13 cellular contexts compared by ENCODE assay signal in genomic region chr20:56778765-56779195, GRCh38.
DNase-seq lines count a peak whose midpoint lies in the region; ATAC-seq and TF ChIP-seq lines count a peak whose summit lies in the region.
"Had no signal": no experiment of that assay in that cellular context is flagged by ENCODE, and none has a peak within 500 bp of the region (broad histone marks: within the 10 kb centered on the region; RNA-seq: fewer than 3 reads in every experiment).

No MANE protein-coding gene starts in this region.

- H3K4me3 ChIP-seq in SJSA1 (no peak overlapping the region), fibroblast of lung (replicated peaks in 1 of 4; ENCODE audit: control extremely low read depth in 1 of 4, insufficient read depth in 1 of 4, low read depth in 3 of 4, low read length in 4 of 4) (no peak overlapping the region), stomach (no peak overlapping the region)

- DNase-seq in H4 (ENCODE audit: low spot score) (peak; percentile 93), SJSA1 (ENCODE audit: low read depth in 1 of 2, low spot score in 2 of 2) (peak; percentile 87 to 90), fibroblast of lung (ENCODE audit: low read depth in 2 of 2) (peak; percentile 52 to 55), neural crest cell (ENCODE audit: low read depth, low spot score) (peak; percentile 22), MV-4-11 (lab: John Stamatoyannopoulos, UW) (no peak), stomach (no peak)
- no peak for DNase-seq in natural killer cell treated with Interleukin-12 subunit alpha and Interleukin-12 subunit beta and Interleukin-15 and Interleukin-18, amount 100 ng/mL, for 72 hours (ENCODE audit: low spot score)
- no peak for DNase-seq in stimulated activated CD4-positive, alpha-beta T cell treated with anti-CD3 and anti-CD28 coated beads, Interleukin-15, amount 100 ng/mL, for 24 hours
- DNase-seq: activated CD4-positive, alpha-beta T cell treated with anti-CD3 and anti-CD28 coated beads for 4 hours; DMS53; NCI-H1048; stimulated activated CD4-positive, alpha-beta T cell treated with anti-CD3 and anti-CD28 coated beads, Interleukin-12 subunit alpha, Interleukin-12 subunit beta, amount 100 ng/mL, for 4 hours; stimulated activated naive CD4-positive, alpha-beta T cell treated with Interleukin-2 at 50 U/mL for 16 hours had no signal

- H3K27ac Mint-ChIP-seq in neural crest cell (ENCODE audit: unreplicated experiment): no peak overlapping the region
- no peak overlapping the region for H3K27ac Mint-ChIP-seq in natural killer cell treated with Interleukin-12 subunit alpha and Interleukin-12 subunit beta and Interleukin-15 and Interleukin-18, amount 100 ng/mL, for 72 hours

- H3K27me3 Mint-ChIP-seq in neural crest cell (ENCODE audit: low read depth): peaks cover 11% of the 10 kb centered on the region
- peaks cover 8 to 12% of the 10 kb centered on the region in 2 donors for H3K27me3 Mint-ChIP-seq in natural killer cell treated with Interleukin-12 subunit alpha and Interleukin-12 subunit beta and Interleukin-15 and Interleukin-18, amount 100 ng/mL, for 72 hours

- TF ChIP-seq POLR2A in stomach (IDR thresholded peaks at IDR 0.05): no peak

- no peak overlapping the region for H3K4me2 ChIP-seq in fibroblast of lung (ENCODE audit: extremely low read depth, insufficient read depth, low read length)

- H3K4me1 Mint-ChIP-seq in neural crest cell: peaks cover 27% of the 10 kb centered on the region
- no peaks in the 10 kb centered on the region for H3K4me1 Mint-ChIP-seq in natural killer cell treated with Interleukin-12 subunit alpha and Interleukin-12 subunit beta and Interleukin-15 and Interleukin-18, amount 100 ng/mL, for 72 hours (ENCODE audit: low read depth in 2 of 2)

- no peak for TF ChIP-seq EP300 in stomach (IDR thresholded peaks at IDR 0.05)

- H3K9ac ChIP-seq in fibroblast of lung (ENCODE audit: insufficient read depth, low read length): no peak overlapping the region

- H4K20me1 ChIP-seq in fibroblast of lung (ENCODE audit: control insufficient read depth, extremely low read depth, insufficient read depth, low read length): no peaks in the 10 kb centered on the region

- H3K27me3 ChIP-seq in SJSA1 (replicated peaks) (no peaks in the 10 kb centered on the region), fibroblast of lung (ENCODE audit: control insufficient read depth, insufficient read depth, low read length) (no peaks in the 10 kb centered on the region), stomach (peaks cover 0 to 67% (median 11%) of the 10 kb centered on the region in 3 donors)

- 14 to 45% (median 22%) methylated on average over 5 to 8 of the region's 8 CpGs for WGBS in stomach, 5 donors

- H3K4me3 Mint-ChIP-seq in neural crest cell: peak overlapping the region; percentile 2
- no peak overlapping the region for H3K4me3 Mint-ChIP-seq in natural killer cell treated with Interleukin-12 subunit alpha and Interleukin-12 subunit beta and Interleukin-15 and Interleukin-18, amount 100 ng/mL, for 72 hours

- H3K9me3 Mint-ChIP-seq in neural crest cell: no peaks in the 10 kb centered on the region
- H3K9me3 Mint-ChIP-seq in natural killer cell treated with Interleukin-12 subunit alpha and Interleukin-12 subunit beta and Interleukin-15 and Interleukin-18, amount 100 ng/mL, for 72 hours: no peaks in the 10 kb centered on the region

- no peak for ATAC-seq in natural killer cell treated with Interleukin-12 subunit alpha and Interleukin-12 subunit beta and Interleukin-15 and Interleukin-18, amount 100 ng/mL, for 72 hours

- H3K4me1 ChIP-seq in SJSA1 (replicated peaks) (peaks cover 26% of the 10 kb centered on the region), fibroblast of lung (ENCODE audit: control insufficient read depth, extremely low read depth, insufficient read depth, low read length) (peaks cover 5% of the 10 kb centered on the region), stomach (no peaks in the 10 kb centered on the region)

- H3K79me2 ChIP-seq in fibroblast of lung (ENCODE audit: control insufficient read depth, insufficient read depth, low read length): no peaks in the 10 kb centered on the region

- H3K9me3 ChIP-seq in SJSA1 (replicated peaks): no peaks in the 10 kb centered on the region
- H3K9me3 ChIP-seq in fibroblast of lung (ENCODE audit: control insufficient read depth, insufficient read depth, low read depth, low read length): no peaks in the 10 kb centered on the region
- H3K9me3 ChIP-seq in stomach: no peaks in the 10 kb centered on the region

- H3K27ac ChIP-seq in SJSA1: peak overlapping the region; percentile 36
- no peak overlapping the region for H3K27ac ChIP-seq in fibroblast of lung (ENCODE audit: insufficient read depth, low read length)
- no peak overlapping the region for H3K27ac ChIP-seq in stomach

- H3K36me3 ChIP-seq in SJSA1 (no peaks in the 10 kb centered on the region), fibroblast of lung (ENCODE audit: control insufficient read depth, insufficient read depth, low read length) (no peaks in the 10 kb centered on the region), stomach (no peaks in the 10 kb centered on the region)

- no peak for TF ChIP-seq CTCF in fibroblast of lung (conservative IDR thresholded peaks at IDR 0.05 in 1 of 2, IDR thresholded peaks at IDR 0.05 in 1 of 2; ENCODE audit: low read depth in 1 of 2, low read length in 2 of 2)
- no peak for TF ChIP-seq CTCF in neural crest cell (conservative IDR thresholded peaks at IDR 0.05)
- TF ChIP-seq CTCF in stomach (IDR thresholded peaks at IDR 0.05): no peak

- intact Hi-C loops in stomach (cut with DNase I; ENCODE audit: low total_unique reads): no loop called here

- H2AFZ ChIP-seq in fibroblast of lung (ENCODE audit: low read length): no peak overlapping the region

- H3K36me3 Mint-ChIP-seq in neural crest cell (ENCODE audit: low read depth): no peaks in the 10 kb centered on the region
- H3K36me3 Mint-ChIP-seq in natural killer cell treated with Interleukin-12 subunit alpha and Interleukin-12 subunit beta and Interleukin-15 and Interleukin-18, amount 100 ng/mL, for 72 hours: no peaks in the 10 kb centered on the region

Comparison
In these comparisons a context has a peak if more than half of its experiments do, and no peak if none do; other contexts are left out.
1. DNase-seq: peak in H4 (single experiment), SJSA1 (2 of 2), fibroblast of lung (2 of 2) and neural crest cell (single experiment); none in MV-4-11 (single experiment), natural killer cell treated with Interleukin-12 subunit alpha and Interleukin-12 subunit beta and Interleukin-15 and Interleukin-18, amount 100 ng/mL, for 72 hours (single experiment), stomach (single experiment) and stimulated activated CD4-positive, alpha-beta T cell treated with anti-CD3 and anti-CD28 coated beads, Interleukin-15, amount 100 ng/mL, for 24 hours (single experiment).